ENCODE assay signal across 9 cellular contexts in the genomic region with DNA sequence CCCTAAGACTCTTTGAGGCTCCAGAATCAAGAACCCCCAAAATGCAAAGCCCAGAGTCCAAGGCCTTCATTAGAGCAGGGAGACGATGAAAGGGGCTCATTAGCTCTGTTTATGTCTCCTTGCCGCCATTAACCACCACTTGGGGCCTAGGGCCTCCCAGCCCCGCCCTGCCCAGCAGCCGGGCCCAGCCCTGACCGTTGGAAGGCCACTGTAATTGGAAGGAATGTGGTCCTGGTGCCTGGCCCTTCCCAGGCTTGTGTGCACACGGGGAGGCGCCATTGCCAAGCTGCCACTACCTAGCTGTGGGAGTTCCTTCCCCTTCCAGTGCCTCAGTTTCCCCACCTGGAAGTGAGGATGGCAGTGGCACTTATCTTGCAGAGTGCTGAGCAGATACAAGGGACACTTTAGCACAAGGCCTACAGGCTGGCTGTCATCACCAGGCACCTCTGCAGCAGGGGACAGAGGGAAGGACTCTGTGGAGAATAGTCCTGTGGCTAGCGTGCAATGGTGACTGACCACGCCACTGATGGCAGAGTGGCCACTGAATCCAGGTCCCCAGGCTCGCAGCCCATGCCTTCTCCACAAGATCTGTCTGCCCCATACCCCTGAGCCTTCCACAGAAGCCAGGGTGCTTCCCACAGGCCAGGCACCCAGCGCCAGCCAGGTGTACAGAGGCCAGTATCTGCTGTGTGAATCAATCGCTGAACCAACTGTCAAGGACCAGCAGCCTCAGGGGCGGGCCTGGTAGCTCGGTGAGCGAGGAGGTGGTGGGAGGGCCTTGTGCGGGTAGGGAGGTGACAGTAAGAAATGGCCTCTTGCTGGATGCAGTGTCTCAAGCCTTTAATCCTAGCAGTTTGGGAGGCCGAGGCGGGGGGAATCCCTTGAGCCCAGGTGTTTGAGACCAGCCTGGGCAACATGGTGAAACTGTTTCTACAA. TPM values are rescaled to one million over a fixed set of nuclear protein-coding genes. Genes with fewer than 3 reads are reported as not detected.
DNase-seq lines count a peak whose midpoint lies in the region; ATAC-seq and TF ChIP-seq lines count a peak whose summit lies in the region.
"Had no signal": no experiment of that assay in that cellular context is flagged by ENCODE, and none has a peak within 500 bp of the region (broad histone marks: within the 10 kb centered on the region; RNA-seq: fewer than 3 reads in every experiment).

No MANE protein-coding gene starts in this region.

- H3K36me3 ChIP-seq in CD8-positive, alpha-beta T cell (ENCODE audit: insufficient read depth, low read length) = no peaks in the 10 kb centered on the region

- no peak overlapping the region for H3K4me3 ChIP-seq in CD8-positive, alpha-beta T cell (ENCODE audit: low read depth, low read length)

- H3K27ac ChIP-seq in CD8-positive, alpha-beta T cell (ENCODE audit: low read depth, low read length) = peak overlapping the region; percentile 68

- peak in 4 of 7 experiments; percentile 17 to 54 (median 45) for DNase-seq in CD8-positive, alpha-beta T cell
- DNase-seq in activated naive CD8-positive, alpha-beta T cell treated with anti-CD3 and anti-CD28 coated beads for 36 hours = peak; percentile 54
- no peak for DNase-seq in nephron progenitor cell
- no peak for DNase-seq in anterior cingulate cortex (lab: John Stamatoyannopoulos, UW)
- no peak for DNase-seq in KG1 (lab: John Stamatoyannopoulos, UW)
- DNase-seq: EL had no signal

- no peak for TF ChIP-seq CTCF in CD8-positive, alpha-beta T cell (IDR thresholded peaks at IDR 0.05)
- no peak for TF ChIP-seq CTCF in nephron progenitor cell (IDR thresholded peaks at IDR 0.05)

- peaks cover 64% of the 10 kb centered on the region for H3K4me1 ChIP-seq in CD8-positive, alpha-beta T cell (ENCODE audit: insufficient read depth, low read length)

- peak overlapping the region; percentile 58 for H3K4me3 Mint-ChIP-seq in CD8-positive, alpha-beta T cell
- H3K4me3 Mint-ChIP-seq in IgD-negative memory B cell = peak overlapping the region in 3 of 4 donors; percentile 38 to 85 (median 77)
- no peak overlapping the region for H3K4me3 Mint-ChIP-seq in activated naive CD8-positive, alpha-beta T cell treated with anti-CD3 and anti-CD28 coated beads for 36 hours
- no peak overlapping the region for H3K4me3 Mint-ChIP-seq in nephron progenitor cell

- H3K27ac Mint-ChIP-seq in CD8-positive, alpha-beta T cell = peak overlapping the region; percentile 92
- H3K27ac Mint-ChIP-seq in IgD-negative memory B cell (peak overlapping the region; percentile 94 to 98 (median 95)), nephron progenitor cell (peak overlapping the region; percentile 25)
- H3K27ac Mint-ChIP-seq in activated naive CD8-positive, alpha-beta T cell treated with anti-CD3 and anti-CD28 coated beads for 36 hours = peak overlapping the region; percentile 90

- intact Hi-C loops in CD8-positive, alpha-beta T cell (cut with DNase I, micrococcal nuclease) = loop anchor here (10.0 kb wide), 2 partner anchors 922 to 1022 kb away; partner anchors contain the start of genes BRD3 (in 1 of the 2) and RNU6ATAC (in 1 of the 2)

- no peaks in the 10 kb centered on the region for H3K27me3 Mint-ChIP-seq in CD8-positive, alpha-beta T cell (ENCODE audit: low read depth)
- H3K27me3 Mint-ChIP-seq in IgD-negative memory B cell (no peaks in the 10 kb centered on the region), nephron progenitor cell (ENCODE audit: low read depth, poor library complexity) (no peaks in the 10 kb centered on the region)
- no peaks in the 10 kb centered on the region for H3K27me3 Mint-ChIP-seq in activated naive CD8-positive, alpha-beta T cell treated with anti-CD3 and anti-CD28 coated beads for 36 hours

- no peaks in the 10 kb centered on the region for H3K9me3 ChIP-seq in CD8-positive, alpha-beta T cell (ENCODE audit: low read length)

- POLR2A ChIA-PET in CD8-positive, alpha-beta T cell (lab: Charles Lee) = interaction anchor here (0.5 to 2.0 kb wide), 10 partner anchors 7 to 112 kb away, joined by 3 to 41 read pairs (median 8); partner anchors contain the start of genes GTF3C5 and RALGDS

- ATAC-seq in CD8-positive, alpha-beta T cell = no peak
- no peak for ATAC-seq in GM18520 (IDR thresholded peaks at IDR 0.05; ENCODE audit: unreplicated experiment)
- no peak for ATAC-seq in HG03025 (IDR thresholded peaks at IDR 0.05; ENCODE audit: low FRiP score, unreplicated experiment)

- H3K36me3 Mint-ChIP-seq in CD8-positive, alpha-beta T cell = peaks cover 5% of the 10 kb centered on the region
- H3K36me3 Mint-ChIP-seq in IgD-negative memory B cell (no peaks in the 10 kb centered on the region), nephron progenitor cell (ENCODE audit: low read depth) (peaks cover 4% of the 10 kb centered on the region)
- H3K36me3 Mint-ChIP-seq in activated naive CD8-positive, alpha-beta T cell treated with anti-CD3 and anti-CD28 coated beads for 36 hours = no peaks in the 10 kb centered on the region

- CTCF ChIA-PET in CD8-positive, alpha-beta T cell (lab: Charles Lee) = interaction anchor here (0.7 to 11.3 kb wide), 9 partner anchors 9 to 378 kb away, joined by 3 to 606 read pairs (median 12); partner anchors contain the start of genes GTF3C5 and RALGDS

- peaks cover 67% of the 10 kb centered on the region for H3K4me1 Mint-ChIP-seq in CD8-positive, alpha-beta T cell (ENCODE audit: low read depth)
- H3K4me1 Mint-ChIP-seq in IgD-negative memory B cell = peaks cover 26 to 38% (median 30%) of the 10 kb centered on the region in 3 donors
- peaks cover 63% of the 10 kb centered on the region for H3K4me1 Mint-ChIP-seq in activated naive CD8-positive, alpha-beta T cell treated with anti-CD3 and anti-CD28 coated beads for 36 hours
- H3K4me1 Mint-ChIP-seq in nephron progenitor cell = peaks cover 64% of the 10 kb centered on the region

- H3K9me3 Mint-ChIP-seq in CD8-positive, alpha-beta T cell = no peaks in the 10 kb centered on the region
- H3K9me3 Mint-ChIP-seq in IgD-negative memory B cell (no peaks in the 10 kb centered on the region), nephron progenitor cell (no peaks in the 10 kb centered on the region)
- no peaks in the 10 kb centered on the region for H3K9me3 Mint-ChIP-seq in activated naive CD8-positive, alpha-beta T cell treated with anti-CD3 and anti-CD28 coated beads for 36 hours

- H3K27me3 ChIP-seq in CD8-positive, alpha-beta T cell (ENCODE audit: insufficient read depth, low read length) = no peaks in the 10 kb centered on the region

RNA-seq across cellular contexts. Expression of gene GBGT1, which starts 20.8 kb away (rescaled TPM):
- total RNA-seq in CD8-positive, alpha-beta T cell = under 1 TPM; 0.53 to 0.84 TPM
- 1.7 TPM for polyA plus RNA-seq in IgD-negative memory B cell
- total RNA-seq in activated naive CD8-positive, alpha-beta T cell treated with anti-CD3 and anti-CD28 coated beads for 36 hours = 1 to 10 TPM; 1.6 to 2.9 TPM

RNA-seq across cellular contexts. Expression of gene RALGDS, which starts 21.9 kb away (rescaled TPM):
- total RNA-seq in CD8-positive, alpha-beta T cell = 100 to 1,000 TPM; 177 to 186 TPM
- polyA plus RNA-seq in IgD-negative memory B cell = 16.9 TPM
- 10 to 100 TPM; 50.3 to 51.9 TPM for total RNA-seq in activated naive CD8-positive, alpha-beta T cell treated with anti-CD3 and anti-CD28 coated beads for 36 hours

Comparison
In these comparisons a context has a peak if more than half of its experiments do, and no peak if none do; other contexts are left out.
1. DNase-seq: peak in CD8-positive, alpha-beta T cell (4 of 7) and activated naive CD8-positive, alpha-beta T cell treated with anti-CD3 and anti-CD28 coated beads for 36 hours (single experiment); none in nephron progenitor cell (single experiment), anterior cingulate cortex (0 of 58) and KG1 (single experiment).
2. H3K27ac Mint-ChIP-seq: peak in every context shown above with its lines; median percentile 95 in IgD-negative memory B cell; 92 in CD8-positive, alpha-beta T cell; 90 in activated naive CD8-positive, alpha-beta T cell treated with anti-CD3 and anti-CD28 coated beads for 36 hours; 25 in nephron progenitor cell.
3. H3K4me3 Mint-ChIP-seq: peak in CD8-positive, alpha-beta T cell (single experiment) and IgD-negative memory B cell (3 of 4); none in activated naive CD8-positive, alpha-beta T cell treated with anti-CD3 and anti-CD28 coated beads for 36 hours (single experiment) and nephron progenitor cell (single experiment).